ENCODE assay signal across 12 cellular contexts in genomic region chr12:120774169-120774916, GRCh38. TPM values are rescaled to one million over a fixed set of nuclear protein-coding genes. Genes with fewer than 3 reads are reported as not detected.
DNase-seq lines count a peak whose midpoint lies in the region; ATAC-seq and TF ChIP-seq lines count a peak whose summit lies in the region.
"Had no signal": no experiment of that assay in that cellular context is flagged by ENCODE, and none has a peak within 500 bp of the region (broad histone marks: within the 10 kb centered on the region; RNA-seq: fewer than 3 reads in every experiment).

No MANE protein-coding gene starts in this region.

- H3K27ac Mint-ChIP-seq in CD4-positive, alpha-beta T cell: peak overlapping the region; percentile 62
- peak overlapping the region in 6 of 8 donors; percentile 35 to 93 (median 74) for H3K27ac Mint-ChIP-seq in CD8-positive, alpha-beta memory T cell
- H3K27ac Mint-ChIP-seq in activated T-helper 1 cell treated with anti-CD3 and anti-CD28 coated beads, Interleukin-12 subunit alpha, Interleukin-12 subunit beta, Interleukin-2, Interleukin-4 antibody, amounts not matched to agents 30 ng/mL and 10 ng/mL and 1 ng/mL, durations not matched to agents 14 hours and 24 hours and 36 hours: peak overlapping the region; percentile 41
- H3K27ac Mint-ChIP-seq: neural progenitor cell had no signal

- intact Hi-C loops in CD4-positive, alpha-beta T cell (cut with DNase I, micrococcal nuclease): no loop called here
- intact Hi-C loops in activated T-helper 1 cell treated with anti-CD3 and anti-CD28 coated beads, Interleukin-12 subunit alpha, Interleukin-12 subunit beta, Interleukin-2, Interleukin-4 antibody, amounts not matched to agents 30 ng/mL and 10 ng/mL and 1 ng/mL, durations not matched to agents 14 hours and 24 hours and 36 hours (cut with micrococcal nuclease): no loop called here

- H3F3A ChIP-seq in SK-N-SH (replicated peaks; ENCODE audit: insufficient read depth): no peaks in the 10 kb centered on the region

- ATAC-seq in CD4-positive, alpha-beta T cell (ENCODE audit: poor library complexity): no peak
- ATAC-seq in GM19324 (IDR thresholded peaks at IDR 0.05; ENCODE audit: low FRiP score, unreplicated experiment) (no peak), HG03439 (IDR thresholded peaks at IDR 0.05; ENCODE audit: unreplicated experiment) (no peak)
- ATAC-seq: HCT116 had no signal

- H3K36me3 ChIP-seq in CD8-positive, alpha-beta memory T cell (ENCODE audit: insufficient read depth, low read length): peaks cover 11% of the 10 kb centered on the region
- peaks cover 11 to 17% of the 10 kb centered on the region in 2 experiments for H3K36me3 ChIP-seq in SK-N-SH (replicated peaks in 1 of 2; ENCODE audit: control insufficient read depth in 1 of 2, insufficient read depth in 2 of 2, low read length in 1 of 2)
- H3K36me3 ChIP-seq: neural progenitor cell had no signal

- WGBS in SK-N-SH (ENCODE audit: low lambda C conversion rate): 94% methylated on average over 7 of the region's 7 CpGs

- no peak overlapping the region for H3K27ac ChIP-seq in CD4-positive, alpha-beta T cell (ENCODE audit: low read depth, low read length)
- H3K27ac ChIP-seq in CD8-positive, alpha-beta memory T cell (ENCODE audit: low read depth, low read length): no peak overlapping the region
- H3K27ac ChIP-seq in SK-N-SH (ENCODE audit: low read depth in 2 of 2, low read length in 1 of 2): no peak overlapping the region
- H3K27ac ChIP-seq: neural progenitor cell had no signal

- H3K9me3 ChIP-seq in CD4-positive, alpha-beta T cell (ENCODE audit: control insufficient read depth, low read length): no peaks in the 10 kb centered on the region
- H3K9me3 ChIP-seq in CD8-positive, alpha-beta memory T cell (ENCODE audit: low read length): no peaks in the 10 kb centered on the region
- H3K9me3 ChIP-seq in SK-N-SH: no peaks in the 10 kb centered on the region

- H3K4me1 ChIP-seq in CD8-positive, alpha-beta memory T cell (ENCODE audit: insufficient read depth, low read length): no peaks in the 10 kb centered on the region
- no peaks in the 10 kb centered on the region for H3K4me1 ChIP-seq in SK-N-SH (ENCODE audit: control insufficient read depth in 1 of 2, insufficient read depth in 2 of 2, low read depth in 1 of 2, low read length in 1 of 2)

- no peaks in the 10 kb centered on the region for H4K20me1 ChIP-seq in SK-N-SH (ENCODE audit: insufficient read depth)

- H3K36me3 Mint-ChIP-seq in CD4-positive, alpha-beta T cell (ENCODE audit: low read depth): peaks cover 82% of the 10 kb centered on the region
- peaks cover 0 to 79% (median 19%) of the 10 kb centered on the region in 3 donors for H3K36me3 Mint-ChIP-seq in CD8-positive, alpha-beta memory T cell
- H3K36me3 Mint-ChIP-seq in activated T-helper 1 cell treated with anti-CD3 and anti-CD28 coated beads, Interleukin-12 subunit alpha, Interleukin-12 subunit beta, Interleukin-2, Interleukin-4 antibody, amounts not matched to agents 30 ng/mL and 10 ng/mL and 1 ng/mL, durations not matched to agents 14 hours and 24 hours and 36 hours (ENCODE audit: low read depth): peaks cover 20% of the 10 kb centered on the region

- POLR2A ChIA-PET in CD4-positive, alpha-beta T cell (lab: Charles Lee): no interaction called here
- POLR2A ChIA-PET in CD8-positive, alpha-beta memory T cell (lab: Charles Lee): no interaction called here
- POLR2A ChIA-PET in SK-N-SH (lab: Yijun Ruan, JAX): no interaction called here

- TF ChIP-seq CTCF in CD4-positive, alpha-beta T cell (IDR thresholded peaks at IDR 0.05): no peak
- no peak for TF ChIP-seq CTCF in SK-N-SH (IDR thresholded peaks at IDR 0.05)

- CTCF ChIA-PET in CD4-positive, alpha-beta T cell (lab: Charles Lee): no interaction called here
- CTCF ChIA-PET in CD8-positive, alpha-beta memory T cell (lab: Charles Lee): interaction anchor here (1.1 kb wide), 1 partner anchor 10 kb away, joined by 4 read pairs; no protein-coding TSS in a partner anchor
- CTCF ChIA-PET in SK-N-SH (lab: Yijun Ruan, JAX): no interaction called here

- peaks cover 21% of the 10 kb centered on the region for H3K4me1 Mint-ChIP-seq in CD4-positive, alpha-beta T cell (ENCODE audit: low read depth)
- H3K4me1 Mint-ChIP-seq in CD8-positive, alpha-beta memory T cell: peaks cover 26 to 37% (median 28%) of the 10 kb centered on the region in 3 donors
- H3K4me1 Mint-ChIP-seq in activated T-helper 1 cell treated with anti-CD3 and anti-CD28 coated beads, Interleukin-12 subunit alpha, Interleukin-12 subunit beta, Interleukin-2, Interleukin-4 antibody, amounts not matched to agents 30 ng/mL and 10 ng/mL and 1 ng/mL, durations not matched to agents 14 hours and 24 hours and 36 hours (ENCODE audit: low read depth): peaks cover 30% of the 10 kb centered on the region

- H3K9me2 ChIP-seq in SK-N-SH: no peaks in the 10 kb centered on the region

- no peak overlapping the region for H3K9ac ChIP-seq in SK-N-SH
- H3K9ac ChIP-seq: neural progenitor cell had no signal

- no peak for TF ChIP-seq RAD21 in SK-N-SH (IDR thresholded peaks at IDR 0.05; ENCODE audit: low read length)

- TF ChIP-seq EP300 in SK-N-SH (IDR thresholded peaks at IDR 0.05; ENCODE audit: borderline replicate concordance in 1 of 2, low read depth in 1 of 2, low read length in 1 of 2): no peak

- no peak overlapping the region for H3K4me3 ChIP-seq in CD8-positive, alpha-beta memory T cell (ENCODE audit: low read length)
- H3K4me3 ChIP-seq in SK-N-SH (ENCODE audit: low read depth in 2 of 2, low read length in 1 of 2): no peak overlapping the region
- H3K4me3 ChIP-seq: neural progenitor cell had no signal

- H3K27me3 Mint-ChIP-seq in CD4-positive, alpha-beta T cell: no peaks in the 10 kb centered on the region
- H3K27me3 Mint-ChIP-seq in CD8-positive, alpha-beta memory T cell: peaks cover 0 to 1% of the 10 kb centered on the region in 2 donors
- H3K27me3 Mint-ChIP-seq in activated T-helper 1 cell treated with anti-CD3 and anti-CD28 coated beads, Interleukin-12 subunit alpha, Interleukin-12 subunit beta, Interleukin-2, Interleukin-4 antibody, amounts not matched to agents 30 ng/mL and 10 ng/mL and 1 ng/mL, durations not matched to agents 14 hours and 24 hours and 36 hours (ENCODE audit: insufficient read depth): no peaks in the 10 kb centered on the region

- no peak for DNase-seq in CD4-positive, alpha-beta T cell
- DNase-seq in CD8-positive, alpha-beta memory T cell: no peak
- no peak for DNase-seq in activated T-helper 1 cell treated with anti-CD3 and anti-CD28 coated beads, Interleukin-12 subunit alpha, Interleukin-12 subunit beta, Interleukin-2, Interleukin-4 antibody, amounts not matched to agents 30 ng/mL and 10 ng/mL and 1 ng/mL, durations not matched to agents 14 hours and 24 hours and 36 hours (ENCODE audit: low spot score)
- peak; percentile 23 for DNase-seq in myocyte (ENCODE audit: low read depth)
- no peak for DNase-seq in SK-N-SH
- DNase-seq: activated CD4-positive, alpha-beta T cell treated with anti-CD3 and anti-CD28 coated beads for 1 hour; activated effector memory CD4-positive, alpha-beta T cell treated with anti-CD3 and anti-CD28 coated beads, Interleukin-2, amount 50 U/mL, for 16 hours; MM.1S had no signal

- H3K4me3 Mint-ChIP-seq in CD4-positive, alpha-beta T cell: no peak overlapping the region
- peak overlapping the region in 3 of 7 donors; percentile 12 to 29 (median 14) for H3K4me3 Mint-ChIP-seq in CD8-positive, alpha-beta memory T cell
- H3K4me3 Mint-ChIP-seq in activated T-helper 1 cell treated with anti-CD3 and anti-CD28 coated beads, Interleukin-12 subunit alpha, Interleukin-12 subunit beta, Interleukin-2, Interleukin-4 antibody, amounts not matched to agents 30 ng/mL and 10 ng/mL and 1 ng/mL, durations not matched to agents 14 hours and 24 hours and 36 hours: no peak overlapping the region
- H3K4me3 Mint-ChIP-seq: neural progenitor cell had no signal

- no peaks in the 10 kb centered on the region for H3K27me3 ChIP-seq in CD4-positive, alpha-beta T cell (ENCODE audit: control insufficient read depth, insufficient read depth, low read length)
- H3K27me3 ChIP-seq in CD8-positive, alpha-beta memory T cell (ENCODE audit: insufficient read depth, low read length, poor library complexity, severe bottlenecking): no peaks in the 10 kb centered on the region
- no peaks in the 10 kb centered on the region for H3K27me3 ChIP-seq in SK-N-SH (ENCODE audit: insufficient read depth)
- H3K27me3 ChIP-seq: neural progenitor cell had no signal

- no peak overlapping the region for H3K4me2 ChIP-seq in SK-N-SH
- H3K4me2 ChIP-seq: neural progenitor cell had no signal

- no peaks in the 10 kb centered on the region for H3K79me2 ChIP-seq in SK-N-SH (ENCODE audit: insufficient read depth)

- no peaks in the 10 kb centered on the region for H3K9me3 Mint-ChIP-seq in CD4-positive, alpha-beta T cell
- no peaks in the 10 kb centered on the region for H3K9me3 Mint-ChIP-seq in CD8-positive, alpha-beta memory T cell
- no peaks in the 10 kb centered on the region for H3K9me3 Mint-ChIP-seq in activated T-helper 1 cell treated with anti-CD3 and anti-CD28 coated beads, Interleukin-12 subunit alpha, Interleukin-12 subunit beta, Interleukin-2, Interleukin-4 antibody, amounts not matched to agents 30 ng/mL and 10 ng/mL and 1 ng/mL, durations not matched to agents 14 hours and 24 hours and 36 hours
- H3K9me3 Mint-ChIP-seq: neural progenitor cell had no signal

- no peak overlapping the region for H2AFZ ChIP-seq in SK-N-SH (ENCODE audit: low read depth)
- H2AFZ ChIP-seq: neural progenitor cell had no signal

TF ChIP-seq in SK-N-SH, 30 proteins besides CTCF, POLR2A, EP300 and RAD21 (continues in another document):
- no peak for TF ChIP-seq SMC3 (IDR thresholded peaks at IDR 0.05; ENCODE audit: low read depth, low read length)
- no peak for TF ChIP-seq USF1 (IDR thresholded peaks at IDR 0.05; ENCODE audit: borderline replicate concordance, low read depth)

RNA-seq across cellular contexts. Expression of gene ACADS, which starts 48.7 kb away (rescaled TPM):
- 1 to 10 TPM; 8.9 to 9.2 TPM for total RNA-seq in CD4-positive, alpha-beta T cell
- 10 to 100 TPM; 11.2 to 12.1 TPM for total RNA-seq in CD8-positive, alpha-beta memory T cell
- 19.7 TPM for polyA plus RNA-seq in CD8-positive, alpha-beta memory T cell
- 10.8 and 11.1 TPM in 2 replicates for total RNA-seq in activated T-helper 1 cell treated with anti-CD3 and anti-CD28 coated beads, Interleukin-12 subunit alpha, Interleukin-12 subunit beta, Interleukin-2, Interleukin-4 antibody, amounts not matched to agents 30 ng/mL and 10 ng/mL and 1 ng/mL, durations not matched to agents 14 hours and 24 hours and 36 hours
- total RNA-seq in myocyte: 23.2 and 24.2 TPM in 2 replicates
- polyA plus RNA-seq in myocyte (2012): 10.8 TPM
- polyA plus RNA-seq in SK-N-SH (2012; rRNA removed): 4.5 and 4.9 TPM in 2 replicates
- polyA plus RNA-seq in SK-N-SH (2012; cell fraction: cytosol; rRNA removed): 1.3 and 2.9 TPM in 2 replicates
- 17.0 and 23.0 TPM in 2 replicates for polyA plus RNA-seq in SK-N-SH (2012; cell fraction: nucleus; rRNA removed)
